In genomic region chr14:78927261-78927660, GRCh38 we compare ENCODE assay signal across 2 cellular contexts.
TF ChIP-seq lines count a peak whose summit lies in the region.

No MANE protein-coding gene starts in this region.

TF ChIP-seq in IMR-90, 13 proteins besides CTCF, POLR2A, EP300 and RAD21:
- TF ChIP-seq NFE2L2 (IDR thresholded peaks at IDR 0.05; ENCODE audit: low read depth, low read length) (no peak), MAZ (IDR thresholded peaks at IDR 0.05; ENCODE audit: borderline replicate concordance, low read depth, low read length) (no peak), BHLHE40 (IDR thresholded peaks at IDR 0.05; ENCODE audit: low read depth, low read length) (no peak), MAFK (IDR thresholded peaks at IDR 0.05; ENCODE audit: low read depth, low read length) (peak; percentile 55; the same call in 1 of the 2 replicates), RCOR1 (IDR thresholded peaks at IDR 0.05; ENCODE audit: insufficient replicate concordance, low read length) (no peak), USF2 (IDR thresholded peaks at IDR 0.05; ENCODE audit: low read depth, low read length) (no peak), CEBPB (IDR thresholded peaks at IDR 0.05; ENCODE audit: low read depth, low read length) (no peak), FOS (IDR thresholded peaks at IDR 0.05; ENCODE audit: low read depth, low read length) (no peak)

TF ChIP-seq in H1, 55 proteins besides CTCF, POLR2A, EP300 and RAD21:
- TF ChIP-seq MAFK (IDR thresholded peaks at IDR 0.05; ENCODE audit: low read depth, low read length) (peak; percentile 69; the same call in 1 of the 2 replicates), E2F6 (IDR thresholded peaks at IDR 0.05) (no peak)
TF ChIP-seq in H1: peak in this region for 1.
